ENCODE assay signal across 14 cellular contexts in the genomic region with DNA sequence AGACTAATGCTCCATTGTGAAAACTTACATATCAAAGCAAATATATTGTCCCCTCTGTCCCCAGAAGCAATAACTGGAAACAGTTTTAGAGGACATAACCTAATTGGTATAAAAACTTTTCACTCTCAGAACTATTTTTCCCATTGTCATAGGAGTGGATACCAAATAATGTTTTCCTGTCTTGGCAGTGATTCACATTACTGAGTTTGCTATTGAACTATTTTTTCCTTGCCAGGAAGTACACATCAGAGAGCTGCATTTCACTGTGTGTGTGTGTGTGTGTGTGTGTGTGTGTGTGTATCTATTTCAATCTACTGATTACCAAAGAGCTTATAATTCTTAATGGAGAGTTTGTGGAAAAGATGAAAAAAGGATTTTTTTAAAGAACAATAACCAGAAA. TPM values are rescaled to one million over a fixed set of nuclear protein-coding genes. Genes with fewer than 3 reads are reported as not detected.
DNase-seq lines count a peak whose midpoint lies in the region; TF ChIP-seq lines count a peak whose summit lies in the region.
"Had no signal": no experiment of that assay in that cellular context is flagged by ENCODE, and none has a peak within 500 bp of the region (broad histone marks: within the 10 kb centered on the region; RNA-seq: fewer than 3 reads in every experiment).

No MANE protein-coding gene starts in this region.

- no peak overlapping the region for H3K27ac ChIP-seq in DOHH2 (ENCODE audit: low read depth, low read length)
- H3K27ac ChIP-seq: cardiac muscle cell, SJCRH30 had no signal

- no peaks in the 10 kb centered on the region for H3K79me2 ChIP-seq in DOHH2 (ENCODE audit: control insufficient read depth, low read length)

- no peaks in the 10 kb centered on the region for H3K9me3 ChIP-seq in DOHH2 (ENCODE audit: control insufficient read depth, insufficient read depth, low read length)
- H3K9me3 ChIP-seq: SJCRH30 had no signal

- no peaks in the 10 kb centered on the region for H3K9me3 Mint-ChIP-seq in T-helper 2 cell treated with Interferon-gamma antibody and Interleukin-4, amounts not matched to agents 5 μg/mL and 100 μg/mL, for 36 hours
- H3K9me3 Mint-ChIP-seq: H9 had no signal

- peak overlapping the region; percentile 4; the same call in 1 of the 2 replicates for H3K4me3 ChIP-seq in DOHH2 (ENCODE audit: low read length)
- H3K4me3 ChIP-seq in foreskin fibroblast (ENCODE audit: low read depth in 1 of 2, low read length in 2 of 2), result no peak overlapping the region
- H3K4me3 ChIP-seq: cardiac muscle cell, SJCRH30 had no signal

- H3K4me1 ChIP-seq in DOHH2 (ENCODE audit: control insufficient read depth, low read length), result peaks cover 9% of the 10 kb centered on the region
- H3K4me1 ChIP-seq: SJCRH30 had no signal

- no peaks in the 10 kb centered on the region for H3K9me2 ChIP-seq in DOHH2 (replicated peaks; ENCODE audit: control insufficient read depth, low read length)

- H3K4me1 Mint-ChIP-seq in T-helper 2 cell treated with Interferon-gamma antibody and Interleukin-4, amounts not matched to agents 5 μg/mL and 100 μg/mL, for 36 hours (ENCODE audit: low read depth), result peaks cover 45% of the 10 kb centered on the region

- H3K27me3 ChIP-seq in DOHH2 (ENCODE audit: control insufficient read depth, low read length), result peaks cover 15% of the 10 kb centered on the region
- H3K27me3 ChIP-seq: cardiac muscle cell, SJCRH30 had no signal

- no peak for TF ChIP-seq CTCF in DOHH2 (IDR thresholded peaks at IDR 0.05; ENCODE audit: low read depth, low read length, poor library complexity, severe bottlenecking)
- no peak for TF ChIP-seq CTCF in foreskin fibroblast (IDR thresholded peaks at IDR 0.05; ENCODE audit: low read depth, low read length)

- H3F3A ChIP-seq in DOHH2 (ENCODE audit: control insufficient read depth, insufficient read depth), result no peaks in the 10 kb centered on the region

- peaks cover 26% of the 10 kb centered on the region for H3K27me3 Mint-ChIP-seq in T-helper 2 cell treated with Interferon-gamma antibody and Interleukin-4, amounts not matched to agents 5 μg/mL and 100 μg/mL, for 36 hours (ENCODE audit: low read depth)

- H3K4me3 Mint-ChIP-seq in T-helper 2 cell treated with Interferon-gamma antibody and Interleukin-4, amounts not matched to agents 5 μg/mL and 100 μg/mL, for 36 hours, result peak overlapping the region; percentile 75
- H3K4me3 Mint-ChIP-seq: activated CD8-positive, alpha-beta T cell treated with anti-CD3 and anti-CD28 coated beads, Interleukin-2, amount 10 ng/mL, durations not matched to agents 7 days and 5 days; H9 had no signal

- no peaks in the 10 kb centered on the region for H3K36me3 ChIP-seq in DOHH2 (ENCODE audit: control insufficient read depth, low read length)
- H3K36me3 ChIP-seq: cardiac muscle cell, SJCRH30 had no signal

- peak overlapping the region; percentile 12 for H3K4me2 ChIP-seq in DOHH2 (ENCODE audit: low read length)

- H3K36me3 Mint-ChIP-seq in T-helper 2 cell treated with Interferon-gamma antibody and Interleukin-4, amounts not matched to agents 5 μg/mL and 100 μg/mL, for 36 hours (ENCODE audit: low read depth), result no peaks in the 10 kb centered on the region

- peak overlapping the region; percentile 85 for H3K27ac Mint-ChIP-seq in T-helper 2 cell treated with Interferon-gamma antibody and Interleukin-4, amounts not matched to agents 5 μg/mL and 100 μg/mL, for 36 hours
- H3K27ac Mint-ChIP-seq: activated CD8-positive, alpha-beta T cell treated with anti-CD3 and anti-CD28 coated beads, Interleukin-2, amount 10 ng/mL, durations not matched to agents 7 days and 5 days; H9; progenitor cell of endocrine pancreas had no signal

- H4K20me1 ChIP-seq in DOHH2 (ENCODE audit: control insufficient read depth, insufficient read depth, low read depth, low read length), result no peaks in the 10 kb centered on the region

- no peak for DNase-seq in T-helper 2 cell treated with Interferon-gamma antibody and Interleukin-4, amounts not matched to agents 5 μg/mL and 100 μg/mL, for 36 hours (ENCODE audit: low spot score)
- DNase-seq in foreskin fibroblast (peak; percentile 23 to 68), renal cortical epithelial cell (ENCODE audit: low read depth) (peak; percentile 75), NCI-H345 treated with DMSO at 0.1 percent for 48 hours (lab: John Stamatoyannopoulos, UW; ENCODE audit: unreplicated experiment) (no peak), medulla oblongata (ENCODE audit: extremely low spot score) (no peak), NOMO-1 (lab: John Stamatoyannopoulos, UW; ENCODE audit: unreplicated experiment in 2 of 2) (no peak), NCI-H1092 (lab: John Stamatoyannopoulos, UW) (no peak)
- DNase-seq: activated CD8-positive, alpha-beta T cell treated with anti-CD3 and anti-CD28 coated beads, Interleukin-2, amount 10 ng/mL, durations not matched to agents 7 days and 5 days; H9; NCI-H2171; SJCRH30 had no signal

RNA-seq across cellular contexts. Expression of gene AKAP12, which starts 45.4 kb away (rescaled TPM):
- total RNA-seq in renal cortical epithelial cell, result 54.4 and 218 TPM in 2 replicates

Comparison
In these comparisons a context has a peak if more than half of its experiments do, and no peak if none do; other contexts are left out.
1. DNase-seq: peak in foreskin fibroblast (2 of 2) and renal cortical epithelial cell (single experiment); none in T-helper 2 cell treated with Interferon-gamma antibody and Interleukin-4, amounts not matched to agents 5 μg/mL and 100 μg/mL, for 36 hours (single experiment), NCI-H345 treated with DMSO at 0.1 percent for 48 hours (single experiment), medulla oblongata (single experiment), NOMO-1 (0 of 2) and NCI-H1092 (single experiment).